ENCODE assay signal across 1 cellular context in the genomic region with DNA sequence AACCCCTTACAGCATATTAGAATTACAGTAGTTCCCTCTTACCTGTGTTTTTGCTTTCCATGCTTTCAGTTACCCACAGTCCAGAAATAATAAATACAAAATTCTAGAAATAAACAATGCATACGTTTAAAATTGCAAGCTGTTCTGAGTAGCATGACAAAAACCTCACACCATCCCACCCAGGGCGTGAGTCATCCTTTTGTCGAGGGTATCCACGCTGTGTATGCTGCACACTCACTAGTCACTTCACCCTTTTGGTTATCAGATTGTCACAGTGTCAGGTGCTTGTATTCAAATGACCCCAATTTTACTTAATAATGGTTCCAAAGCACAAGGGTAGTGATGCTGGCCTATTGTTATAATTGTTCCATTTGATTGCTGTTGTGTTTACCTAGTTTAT.
TF ChIP-seq lines count a peak whose summit lies in the region.

No MANE protein-coding gene starts in this region.

TF ChIP-seq in SK-N-SH treated with all-trans-retinoic acid at 6 μM for 48 hours, 23 proteins besides CTCF, POLR2A, EP300 and RAD21 (continued from another document):
- TF ChIP-seq, protein P1, sequence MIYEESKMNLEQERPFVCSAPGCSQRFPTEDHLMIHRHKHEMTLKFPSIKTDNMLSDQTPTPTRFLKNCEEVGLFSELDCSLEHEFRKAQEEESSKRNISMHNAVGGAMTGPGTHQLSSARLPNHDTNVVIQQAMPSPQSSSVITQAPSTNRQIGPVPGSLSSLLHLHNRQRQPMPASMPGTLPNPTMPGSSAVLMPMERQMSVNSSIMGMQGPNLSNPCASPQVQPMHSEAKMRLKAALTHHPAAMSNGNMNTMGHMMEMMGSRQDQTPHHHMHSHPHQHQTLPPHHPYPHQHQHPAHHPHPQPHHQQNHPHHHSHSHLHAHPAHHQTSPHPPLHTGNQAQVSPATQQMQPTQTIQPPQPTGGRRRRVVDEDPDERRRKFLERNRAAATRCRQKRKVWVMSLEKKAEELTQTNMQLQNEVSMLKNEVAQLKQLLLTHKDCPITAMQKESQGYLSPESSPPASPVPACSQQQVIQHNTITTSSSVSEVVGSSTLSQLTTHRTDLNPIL (CRISPR knock-in tag; IDR thresholded peaks at IDR 0.05; ENCODE audit: low read depth): no peak
- TF ChIP-seq GLIS3 (CRISPR knock-in tag; IDR thresholded peaks at IDR 0.05): no peak
- TF ChIP-seq, protein P2, sequence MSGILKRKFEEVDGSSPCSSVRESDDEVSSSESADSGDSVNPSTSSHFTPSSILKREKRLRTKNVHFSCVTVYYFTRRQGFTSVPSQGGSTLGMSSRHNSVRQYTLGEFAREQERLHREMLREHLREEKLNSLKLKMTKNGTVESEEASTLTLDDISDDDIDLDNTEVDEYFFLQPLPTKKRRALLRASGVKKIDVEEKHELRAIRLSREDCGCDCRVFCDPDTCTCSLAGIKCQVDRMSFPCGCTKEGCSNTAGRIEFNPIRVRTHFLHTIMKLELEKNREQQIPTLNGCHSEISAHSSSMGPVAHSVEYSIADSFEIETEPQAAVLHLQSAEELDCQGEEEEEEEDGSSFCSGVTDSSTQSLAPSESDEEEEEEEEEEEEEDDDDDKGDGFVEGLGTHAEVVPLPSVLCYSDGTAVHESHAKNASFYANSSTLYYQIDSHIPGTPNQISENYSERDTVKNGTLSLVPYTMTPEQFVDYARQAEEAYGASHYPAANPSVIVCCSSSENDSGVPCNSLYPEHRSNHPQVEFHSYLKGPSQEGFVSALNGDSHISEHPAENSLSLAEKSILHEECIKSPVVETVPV (CRISPR knock-in tag; IDR thresholded peaks at IDR 0.05): no peak
- TF ChIP-seq, protein P3, sequence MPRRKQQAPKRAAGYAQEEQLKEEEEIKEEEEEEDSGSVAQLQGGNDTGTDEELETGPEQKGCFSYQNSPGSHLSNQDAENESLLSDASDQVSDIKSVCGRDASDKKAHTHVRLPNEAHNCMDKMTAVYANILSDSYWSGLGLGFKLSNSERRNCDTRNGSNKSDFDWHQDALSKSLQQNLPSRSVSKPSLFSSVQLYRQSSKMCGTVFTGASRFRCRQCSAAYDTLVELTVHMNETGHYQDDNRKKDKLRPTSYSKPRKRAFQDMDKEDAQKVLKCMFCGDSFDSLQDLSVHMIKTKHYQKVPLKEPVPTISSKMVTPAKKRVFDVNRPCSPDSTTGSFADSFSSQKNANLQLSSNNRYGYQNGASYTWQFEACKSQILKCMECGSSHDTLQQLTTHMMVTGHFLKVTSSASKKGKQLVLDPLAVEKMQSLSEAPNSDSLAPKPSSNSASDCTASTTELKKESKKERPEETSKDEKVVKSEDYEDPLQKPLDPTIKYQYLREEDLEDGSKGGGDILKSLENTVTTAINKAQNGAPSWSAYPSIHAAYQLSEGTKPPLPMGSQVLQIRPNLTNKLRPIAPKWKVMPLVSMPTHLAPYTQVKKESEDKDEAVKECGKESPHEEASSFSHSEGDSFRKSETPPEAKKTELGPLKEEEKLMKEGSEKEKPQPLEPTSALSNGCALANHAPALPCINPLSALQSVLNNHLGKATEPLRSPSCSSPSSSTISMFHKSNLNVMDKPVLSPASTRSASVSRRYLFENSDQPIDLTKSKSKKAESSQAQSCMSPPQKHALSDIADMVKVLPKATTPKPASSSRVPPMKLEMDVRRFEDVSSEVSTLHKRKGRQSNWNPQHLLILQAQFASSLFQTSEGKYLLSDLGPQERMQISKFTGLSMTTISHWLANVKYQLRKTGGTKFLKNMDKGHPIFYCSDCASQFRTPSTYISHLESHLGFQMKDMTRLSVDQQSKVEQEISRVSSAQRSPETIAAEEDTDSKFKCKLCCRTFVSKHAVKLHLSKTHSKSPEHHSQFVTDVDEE (CRISPR knock-in tag; IDR thresholded peaks at IDR 0.05): no peak
